In the genomic region with DNA sequence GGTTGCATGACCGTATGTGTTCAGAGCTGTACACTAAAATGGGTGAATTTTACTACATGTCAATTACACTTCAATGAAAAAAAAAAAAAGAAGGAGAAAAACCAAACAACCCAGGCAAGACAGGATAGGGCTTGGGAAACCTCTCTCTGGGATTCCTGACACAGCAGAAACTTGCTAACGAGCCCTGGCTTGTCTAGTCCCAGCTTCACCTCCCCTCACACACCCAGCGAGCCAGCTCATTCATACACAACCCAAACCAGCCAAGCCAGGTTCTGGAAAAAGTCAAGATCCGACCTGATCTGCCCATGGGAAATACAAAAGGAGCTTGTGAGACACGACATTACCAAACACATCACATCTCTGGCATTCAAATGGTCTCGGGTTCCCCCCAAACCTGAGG, we compare ENCODE assay signal across 1 cellular context.
TF ChIP-seq lines count a peak whose summit lies in the region.

No MANE protein-coding gene starts in this region.

TF ChIP-seq in GM23338, 12 proteins besides CTCF, POLR2A, EP300 and RAD21:
- TF ChIP-seq, protein P1, sequence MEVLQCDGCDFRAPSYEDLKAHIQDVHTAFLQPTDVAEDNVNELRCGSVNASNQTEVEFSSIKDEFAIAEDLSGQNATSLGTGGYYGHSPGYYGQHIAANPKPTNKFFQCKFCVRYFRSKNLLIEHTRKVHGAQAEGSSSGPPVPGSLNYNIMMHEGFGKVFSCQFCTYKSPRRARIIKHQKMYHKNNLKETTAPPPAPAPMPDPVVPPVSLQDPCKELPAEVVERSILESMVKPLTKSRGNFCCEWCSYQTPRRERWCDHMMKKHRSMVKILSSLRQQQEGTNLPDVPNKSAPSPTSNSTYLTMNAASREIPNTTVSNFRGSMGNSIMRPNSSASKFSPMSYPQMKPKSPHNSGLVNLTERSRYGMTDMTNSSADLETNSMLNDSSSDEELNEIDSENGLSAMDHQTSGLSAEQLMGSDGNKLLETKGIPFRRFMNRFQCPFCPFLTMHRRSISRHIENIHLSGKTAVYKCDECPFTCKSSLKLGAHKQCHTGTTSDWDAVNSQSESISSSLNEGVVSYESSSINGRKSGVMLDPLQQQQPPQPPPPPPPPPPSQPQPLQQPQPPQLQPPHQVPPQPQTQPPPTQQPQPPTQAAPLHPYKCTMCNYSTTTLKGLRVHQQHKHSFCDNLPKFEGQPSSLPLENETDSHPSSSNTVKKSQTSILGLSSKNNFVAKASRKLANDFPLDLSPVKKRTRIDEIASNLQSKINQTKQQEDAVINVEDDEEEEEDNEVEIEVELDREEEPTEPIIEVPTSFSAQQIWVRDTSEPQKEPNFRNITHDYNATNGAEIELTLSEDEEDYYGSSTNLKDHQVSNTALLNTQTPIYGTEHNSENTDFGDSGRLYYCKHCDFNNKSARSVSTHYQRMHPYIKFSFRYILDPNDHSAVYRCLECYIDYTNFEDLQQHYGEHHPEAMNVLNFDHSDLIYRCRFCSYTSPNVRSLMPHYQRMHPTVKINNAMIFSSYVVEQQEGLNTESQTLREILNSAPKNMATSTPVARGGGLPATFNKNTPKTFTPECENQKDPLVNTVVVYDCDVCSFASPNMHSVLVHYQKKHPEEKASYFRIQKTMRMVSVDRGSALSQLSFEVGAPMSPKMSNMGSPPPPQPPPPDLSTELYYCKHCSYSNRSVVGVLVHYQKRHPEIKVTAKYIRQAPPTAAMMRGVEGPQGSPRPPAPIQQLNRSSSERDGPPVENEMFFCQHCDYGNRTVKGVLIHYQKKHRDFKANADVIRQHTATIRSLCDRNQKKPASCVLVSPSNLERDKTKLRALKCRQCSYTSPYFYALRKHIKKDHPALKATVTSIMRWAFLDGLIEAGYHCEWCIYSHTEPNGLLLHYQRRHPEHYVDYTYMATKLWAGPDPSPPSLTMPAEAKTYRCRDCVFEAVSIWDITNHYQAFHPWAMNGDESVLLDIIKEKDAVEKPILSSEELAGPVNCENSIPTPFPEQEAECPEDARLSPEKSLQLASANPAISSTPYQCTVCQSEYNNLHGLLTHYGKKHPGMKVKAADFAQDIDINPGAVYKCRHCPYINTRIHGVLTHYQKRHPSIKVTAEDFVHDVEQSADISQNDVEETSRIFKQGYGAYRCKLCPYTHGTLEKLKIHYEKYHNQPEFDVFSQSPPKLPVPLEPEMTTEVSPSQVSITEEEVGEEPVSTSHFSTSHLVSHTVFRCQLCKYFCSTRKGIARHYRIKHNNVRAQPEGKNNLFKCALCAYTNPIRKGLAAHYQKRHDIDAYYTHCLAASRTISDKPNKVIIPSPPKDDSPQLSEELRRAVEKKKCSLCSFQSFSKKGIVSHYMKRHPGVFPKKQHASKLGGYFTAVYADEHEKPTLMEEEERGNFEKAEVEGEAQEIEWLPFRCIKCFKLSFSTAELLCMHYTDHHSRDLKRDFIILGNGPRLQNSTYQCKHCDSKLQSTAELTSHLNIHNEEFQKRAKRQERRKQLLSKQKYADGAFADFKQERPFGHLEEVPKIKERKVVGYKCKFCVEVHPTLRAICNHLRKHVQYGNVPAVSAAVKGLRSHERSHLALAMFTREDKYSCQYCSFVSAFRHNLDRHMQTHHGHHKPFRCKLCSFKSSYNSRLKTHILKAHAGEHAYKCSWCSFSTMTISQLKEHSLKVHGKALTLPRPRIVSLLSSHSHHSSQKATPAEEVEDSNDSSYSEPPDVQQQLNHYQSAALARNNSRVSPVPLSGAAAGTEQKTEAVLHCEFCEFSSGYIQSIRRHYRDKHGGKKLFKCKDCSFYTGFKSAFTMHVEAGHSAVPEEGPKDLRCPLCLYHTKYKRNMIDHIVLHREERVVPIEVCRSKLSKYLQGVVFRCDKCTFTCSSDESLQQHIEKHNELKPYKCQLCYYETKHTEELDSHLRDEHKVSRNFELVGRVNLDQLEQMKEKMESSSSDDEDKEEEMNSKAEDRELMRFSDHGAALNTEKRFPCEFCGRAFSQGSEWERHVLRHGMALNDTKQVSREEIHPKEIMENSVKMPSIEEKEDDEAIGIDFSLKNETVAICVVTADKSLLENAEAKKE (CRISPR knock-in tag; IDR thresholded peaks at IDR 0.05): no peak
- TF ChIP-seq JUNB (IDR thresholded peaks at IDR 0.05; ENCODE audit: unreplicated experiment) (no peak), REST (IDR thresholded peaks at IDR 0.05; ENCODE audit: unreplicated experiment) (no peak), NANOG (IDR thresholded peaks at IDR 0.05; ENCODE audit: borderline replicate concordance) (no peak), EZH2phosphoT487 (IDR thresholded peaks at IDR 0.05; ENCODE audit: unreplicated experiment) (no peak), EZH2 (IDR thresholded peaks at IDR 0.05; ENCODE audit: low read depth, unreplicated experiment) (no peak), POLR2AphosphoS5 (IDR thresholded peaks at IDR 0.05; ENCODE audit: low read depth) (no peak), ETS1 (IDR thresholded peaks at IDR 0.05) (no peak), ZNF331 (CRISPR knock-in tag; IDR thresholded peaks at IDR 0.05; ENCODE audit: low read depth) (no peak), ZNF114 (CRISPR knock-in tag; IDR thresholded peaks at IDR 0.05) (no peak), STAT1 (IDR thresholded peaks at IDR 0.05; ENCODE audit: unreplicated experiment) (no peak), CREB1 (CRISPR knock-in tag; IDR thresholded peaks at IDR 0.05; ENCODE audit: low read depth) (no peak)
